In the genomic region with DNA sequence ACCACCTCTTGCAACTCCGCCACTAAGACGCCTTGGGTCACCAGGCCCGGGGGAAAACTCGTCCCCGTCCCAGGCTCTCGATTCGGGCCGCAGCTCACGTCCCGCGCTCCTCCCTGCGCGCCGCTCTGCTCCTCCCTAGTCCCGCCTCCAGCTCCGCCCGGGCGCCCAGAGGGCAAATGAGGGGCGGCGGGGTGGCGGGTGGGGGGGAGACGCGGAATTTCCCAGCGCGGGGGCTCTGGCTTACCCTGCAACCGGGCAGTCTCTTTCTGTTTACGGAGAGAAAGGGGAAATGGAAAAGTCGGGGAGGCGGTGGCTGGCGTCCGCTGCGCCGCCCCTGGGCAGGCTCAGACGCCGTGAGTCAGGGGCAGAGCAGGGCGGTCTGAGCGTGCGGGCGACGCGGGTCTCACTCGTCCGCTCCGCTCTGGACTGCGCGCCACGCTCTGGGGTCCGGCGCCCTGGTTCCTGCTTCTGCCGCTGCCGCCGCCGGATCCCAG, we compare ENCODE assay signal across 8 cellular contexts. TPM values are rescaled to one million over a fixed set of nuclear protein-coding genes. Genes with fewer than 3 reads are reported as not detected.
DNase-seq lines count a peak whose midpoint lies in the region; ATAC-seq and TF ChIP-seq lines count a peak whose summit lies in the region.

Gene MAP3K8 (plus strand): TSS at position 406 of the 494 bp plus-strand sequence. CDS start 4,755 bp downstream, outside the sequence.

- TF ChIP-seq CTCF in OCI-LY3 (IDR thresholded peaks at IDR 0.05; ENCODE audit: low read depth, low read length) (no peak), epithelial cell of esophagus (IDR thresholded peaks at IDR 0.05; ENCODE audit: insufficient read depth, low read depth, low read length, missing control alignments) (no peak), mucosa of descending colon (IDR thresholded peaks at IDR 0.05) (no peak)

- peak within 1 kb of the TSS; percentile 99 for H3K4me3 ChIP-seq in OCI-LY3 (ENCODE audit: low read length)
- H3K4me3 ChIP-seq in epithelial cell of esophagus (ENCODE audit: low read length): peak within 1 kb of the TSS; percentile 76
- H3K4me3 ChIP-seq in mucosa of descending colon: peak within 1 kb of the TSS; percentile 83

- H3K36me3 ChIP-seq in OCI-LY3 (replicated peaks; ENCODE audit: low read depth, low read length) (peaks cover 44% of the 10 kb centered on the region), mucosa of descending colon (ENCODE audit: low read depth) (no peaks in the 10 kb centered on the region)

- H2AFZ ChIP-seq in OCI-LY3 (ENCODE audit: low read depth, low read length): no peak within 1 kb of the TSS

- H3K79me2 ChIP-seq in OCI-LY3 (ENCODE audit: low read length): peaks cover 91% of the 10 kb centered on the region

- peaks cover 41% of the 10 kb centered on the region for H4K20me1 ChIP-seq in OCI-LY3 (ENCODE audit: insufficient read depth, low read length)

- TF ChIP-seq POLR2A in GM19099 (IDR thresholded peaks at IDR 0.05; ENCODE audit: extremely low read depth, insufficient read length, low read depth): peak; percentile 58

- intact Hi-C loops in mucosa of descending colon (cut with DNase I, micrococcal nuclease): no loop called here

- H3K9me3 ChIP-seq in OCI-LY3 (ENCODE audit: insufficient read depth, low read length): no peaks in the 10 kb centered on the region
- H3K9me3 ChIP-seq in mucosa of descending colon: no peaks in the 10 kb centered on the region

- H3K4me1 ChIP-seq in OCI-LY3 (ENCODE audit: low read length) (peaks cover 57% of the 10 kb centered on the region), mucosa of descending colon (ENCODE audit: low read depth) (peaks cover 18% of the 10 kb centered on the region)

- H3K4me2 ChIP-seq in OCI-LY3 (ENCODE audit: low read length): peak within 1 kb of the TSS; percentile 74

- DNase-seq in C1 segment of cervical spinal cord (lab: John Stamatoyannopoulos, UW): peak; percentile 7 to 89 (median 70)
- peak; percentile 79 for DNase-seq in activated T-cell treated with anti-CD3 and anti-CD28 coated beads for 24 hours (ENCODE audit: low read depth)
- DNase-seq in epithelial cell of esophagus (ENCODE audit: low read depth): peak; percentile 87
- peak; percentile 91 to 95 (median 94) for DNase-seq in mucosa of descending colon
- peak; percentile 81 for DNase-seq in stimulated activated CD8-positive, alpha-beta memory T cell treated with anti-CD3 and anti-CD28 coated beads, Interleukin-4, amount 100 ng/mL, for 24 hours (ENCODE audit: low read depth)

- H3K27ac ChIP-seq in OCI-LY3 (ENCODE audit: low read length): peak within 1 kb of the TSS; percentile 93

- peak within 1 kb of the TSS; percentile 99 for H3K9ac ChIP-seq in OCI-LY3 (ENCODE audit: low read length)

- ATAC-seq in HG03354 (IDR thresholded peaks at IDR 0.05; ENCODE audit: poor library complexity, severe bottlenecking, unreplicated experiment) (peak; percentile 68), mucosa of descending colon (peak; percentile 82)

- H3K27me3 ChIP-seq in OCI-LY3 (ENCODE audit: low read depth, low read length): no peaks in the 10 kb centered on the region

RNA-seq across cellular contexts. Expression of gene MAP3K8, which starts in this region (rescaled TPM):
- 10 to 100 TPM; 12.3 to 20.3 (median 18.1) TPM for total RNA-seq in mucosa of descending colon

Comparison
In these comparisons a context has a peak if more than half of its experiments do, and no peak if none do; other contexts are left out.
1. Peak in every context shown above with its lines: DNase-seq, ATAC-seq, H3K4me3 ChIP-seq and H3K27ac ChIP-seq.